In genomic region chr3:193788189-193788946, GRCh38 we compare ENCODE assay signal across 8 cellular contexts.
DNase-seq lines count a peak whose midpoint lies in the region; ATAC-seq and TF ChIP-seq lines count a peak whose summit lies in the region.

No MANE protein-coding gene starts in this region.

- H3K27me3 Mint-ChIP-seq in WTC11 (ENCODE audit: low read depth), result peaks cover 37% of the 10 kb centered on the region

- H3K27ac Mint-ChIP-seq in WTC11, result peak overlapping the region; percentile 55; the same call in 1 of the 2 replicates

- POLR2A ChIA-PET in HEK293T (lab: Yijun Ruan, JAX), result interaction anchor here (1.0 kb wide), 1 partner anchor 346 kb away, joined by 3 read pairs; no protein-coding TSS in a partner anchor
- POLR2A ChIA-PET in WTC11 (lab: Charles Lee), result no interaction called here

- ATAC-seq in WTC11, result peak; percentile 92

- H3K4me3 Mint-ChIP-seq in WTC11, result no peak overlapping the region

- no peaks in the 10 kb centered on the region for H3K9me3 Mint-ChIP-seq in WTC11

- H3K4me1 Mint-ChIP-seq in WTC11, result peaks cover 63% of the 10 kb centered on the region

- CTCF ChIA-PET in HEK293T (lab: Yijun Ruan, JAX) (interaction anchor here (0.6 to 0.7 kb wide), 2 partner anchors 468 to 528 kb away, joined by 4 to 6 read pairs; no protein-coding TSS in a partner anchor), WTC11 (lab: Charles Lee) (interaction anchor here (1.0 to 2.3 kb wide), 5 partner anchors 24 to 353 kb away, joined by 3 to 9 read pairs (median 3); no protein-coding TSS in a partner anchor)

- peak; percentile 79 for TF ChIP-seq CTCF in WTC11 (IDR thresholded peaks at IDR 0.05)

- peak; percentile 54 for DNase-seq in activated CD8-positive, alpha-beta memory T cell treated with anti-CD3 and anti-CD28 coated beads, Interleukin-2, amount 50 U/mL, for 48 hours
- no peak for DNase-seq in activated CD8-positive, alpha-beta memory T cell treated with anti-CD3 and anti-CD28 coated beads, Interleukin-2, amount 50 U/mL, for 4 hours
- DNase-seq in HEK293T (ENCODE audit: extremely low spot score) (peak; percentile 76), NCI-H1092 treated with DMSO at 0.1 percent for 48 hours (lab: John Stamatoyannopoulos, UW) (peak; percentile 67), WTC11 (ENCODE audit: low spot score) (peak; percentile 73), glomerular visceral epithelial cell (ENCODE audit: extremely low spot score) (peak; percentile 51), pons (ENCODE audit: low spot score) (peak; percentile 70), mesenteric fat pad (ENCODE audit: low spot score) (no peak)

- no peaks in the 10 kb centered on the region for H3K36me3 Mint-ChIP-seq in WTC11

TF ChIP-seq in HEK293T, 16 proteins besides CTCF, POLR2A, EP300 and RAD21:
- no peak for TF ChIP-seq FOXK2 (IDR thresholded peaks at IDR 0.05)
- no peak for TF ChIP-seq BHLHE40 (IDR thresholded peaks at IDR 0.05; ENCODE audit: borderline replicate concordance)
- TF ChIP-seq ELF4 (IDR thresholded peaks at IDR 0.05), result no peak
- no peak for TF ChIP-seq ZNF384 (IDR thresholded peaks at IDR 0.05)
- no peak for TF ChIP-seq LEF1 (IDR thresholded peaks at IDR 0.05; ENCODE audit: borderline replicate concordance)
- no peak for TF ChIP-seq HDGF (IDR thresholded peaks at IDR 0.05; ENCODE audit: borderline replicate concordance)
- no peak for TF ChIP-seq SUZ12 (IDR thresholded peaks at IDR 0.05)
- no peak for TF ChIP-seq ARNT (IDR thresholded peaks at IDR 0.05)
- no peak for TF ChIP-seq SP1 (IDR thresholded peaks at IDR 0.05)
- no peak for TF ChIP-seq CTBP1 (IDR thresholded peaks at IDR 0.05; ENCODE audit: borderline replicate concordance)
- TF ChIP-seq FOXM1 (IDR thresholded peaks at IDR 0.05; ENCODE audit: borderline replicate concordance), result no peak

TF ChIP-seq in WTC11, 78 proteins besides CTCF, POLR2A, EP300 and RAD21:
- TF ChIP-seq, protein P1, sequence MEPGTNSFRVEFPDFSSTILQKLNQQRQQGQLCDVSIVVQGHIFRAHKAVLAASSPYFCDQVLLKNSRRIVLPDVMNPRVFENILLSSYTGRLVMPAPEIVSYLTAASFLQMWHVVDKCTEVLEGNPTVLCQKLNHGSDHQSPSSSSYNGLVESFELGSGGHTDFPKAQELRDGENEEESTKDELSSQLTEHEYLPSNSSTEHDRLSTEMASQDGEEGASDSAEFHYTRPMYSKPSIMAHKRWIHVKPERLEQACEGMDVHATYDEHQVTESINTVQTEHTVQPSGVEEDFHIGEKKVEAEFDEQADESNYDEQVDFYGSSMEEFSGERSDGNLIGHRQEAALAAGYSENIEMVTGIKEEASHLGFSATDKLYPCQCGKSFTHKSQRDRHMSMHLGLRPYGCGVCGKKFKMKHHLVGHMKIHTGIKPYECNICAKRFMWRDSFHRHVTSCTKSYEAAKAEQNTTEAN (CRISPR knock-in tag; IDR thresholded peaks at IDR 0.05), result 0 out of 2 replicates have a peak, but pooled peaks have one; percentile 73
- TF ChIP-seq NR3C1 (CRISPR knock-in tag; conservative IDR thresholded peaks at IDR 0.05; ENCODE audit: low read depth) (no peak), CREM (CRISPR knock-in tag; IDR thresholded peaks at IDR 0.05) (0 out of 2 replicates have a peak, but pooled peaks have one; percentile 27)

Comparison
In these comparisons a context has a peak if more than half of its experiments do, and no peak if none do; other contexts are left out.
1. DNase-seq: peak in activated CD8-positive, alpha-beta memory T cell treated with anti-CD3 and anti-CD28 coated beads, Interleukin-2, amount 50 U/mL, for 48 hours (single experiment), HEK293T (single experiment), NCI-H1092 treated with DMSO at 0.1 percent for 48 hours (single experiment), WTC11 (single experiment), glomerular visceral epithelial cell (single experiment) and pons (single experiment); none in activated CD8-positive, alpha-beta memory T cell treated with anti-CD3 and anti-CD28 coated beads, Interleukin-2, amount 50 U/mL, for 4 hours (single experiment) and mesenteric fat pad (single experiment).